Comparison of ENCODE assay signal across 8 cellular contexts in genomic region chr11:76861490-76861953, GRCh38. TPM values are rescaled to one million over a fixed set of nuclear protein-coding genes. Genes with fewer than 3 reads are reported as not detected.
DNase-seq lines count a peak whose midpoint lies in the region; ATAC-seq, FAIRE-seq and TF ChIP-seq lines count a peak whose summit lies in the region.

No MANE protein-coding gene starts in this region.

- FAIRE-seq in H54 (lab: Jason Lieb, UNC) = no peak

- peak overlapping the region; percentile 72 for H3K4me3 Mint-ChIP-seq in activated CD4-positive, alpha-beta T cell treated with anti-CD3 and anti-CD28 coated beads for 36 hours
- peak overlapping the region; percentile 89 for H3K4me3 Mint-ChIP-seq in activated CD4-positive, alpha-beta memory T cell treated with anti-CD3 and anti-CD28 coated beads, Interleukin-2, amount 10 ng/mL, durations not matched to agents 7 days and 5 days

- H3K27me3 ChIP-seq in hepatocyte (no peaks in the 10 kb centered on the region), spleen (replicated peaks in 1 of 7) (no peaks in the 10 kb centered on the region)

- CTCF ChIA-PET in activated CD4-positive, alpha-beta T cell treated with anti-CD3 and anti-CD28 coated beads for 36 hours (lab: Charles Lee) = no interaction called here
- CTCF ChIA-PET in activated CD4-positive, alpha-beta memory T cell treated with anti-CD3 and anti-CD28 coated beads, Interleukin-2, amount 10 ng/mL, durations not matched to agents 7 days and 5 days (lab: Charles Lee) = no interaction called here

- H3K9me2 ChIP-seq in hepatocyte (replicated peaks; ENCODE audit: insufficient read depth) = no peaks in the 10 kb centered on the region

- ATAC-seq in activated CD4-positive, alpha-beta T cell treated with anti-CD3 and anti-CD28 coated beads for 36 hours = no peak

- 26% methylated on average over 6 of the region's 6 CpGs for WGBS in hepatocyte (ENCODE audit: low lambda C conversion rate, missing lambda C conversion rate)
- 38 to 60% (median 45%) methylated on average over 6 of the region's 6 CpGs for WGBS in spleen, 5 donors

- H3K9me3 ChIP-seq in hepatocyte (ENCODE audit: low read depth) = no peaks in the 10 kb centered on the region
- no peaks in the 10 kb centered on the region for H3K9me3 ChIP-seq in spleen

- intact Hi-C loops in activated CD4-positive, alpha-beta T cell treated with anti-CD3 and anti-CD28 coated beads for 36 hours (cut with DNase I, micrococcal nuclease) = loop anchor here (2.0 kb wide), 5 partner anchors 57 to 627 kb away; partner anchors contain the start of genes GVQW3 (in 1 of the 2) and THAP12 (in 1 of the 2)
- intact Hi-C loops in spleen (cut with DNase I; ENCODE audit: low total_unique reads) = no loop called here

- peak overlapping the region; percentile 90 for H3K4me3 ChIP-seq in hepatocyte
- H3K4me3 ChIP-seq in spleen = peak overlapping the region; percentile 49 to 86 (median 60)

- H3K4me2 ChIP-seq in hepatocyte = peak overlapping the region; percentile 94

- no peaks in the 10 kb centered on the region for H3K27me3 Mint-ChIP-seq in activated CD4-positive, alpha-beta T cell treated with anti-CD3 and anti-CD28 coated beads for 36 hours
- no peaks in the 10 kb centered on the region for H3K27me3 Mint-ChIP-seq in activated CD4-positive, alpha-beta memory T cell treated with anti-CD3 and anti-CD28 coated beads, Interleukin-2, amount 10 ng/mL, durations not matched to agents 7 days and 5 days

- H3K4me1 Mint-ChIP-seq in activated CD4-positive, alpha-beta T cell treated with anti-CD3 and anti-CD28 coated beads for 36 hours = peaks cover 20% of the 10 kb centered on the region
- peaks cover 29% of the 10 kb centered on the region for H3K4me1 Mint-ChIP-seq in activated CD4-positive, alpha-beta memory T cell treated with anti-CD3 and anti-CD28 coated beads, Interleukin-2, amount 10 ng/mL, durations not matched to agents 7 days and 5 days

- H3K27ac ChIP-seq in hepatocyte (peak overlapping the region; percentile 94), spleen (peak overlapping the region in 7 of 8 donors; percentile 78 to 94 (median 88))

- DNase-seq in activated CD4-positive, alpha-beta T cell treated with anti-CD3 and anti-CD28 coated beads for 36 hours = peak; percentile 9
- DNase-seq in activated CD4-positive, alpha-beta T cell treated with anti-CD3 and anti-CD28 coated beads for 1 hour = no peak
- no peak for DNase-seq in activated CD4-positive, alpha-beta memory T cell treated with anti-CD3 and anti-CD28 coated beads, Interleukin-2, amount 10 ng/mL, durations not matched to agents 7 days and 5 days
- DNase-seq in hepatocyte (ENCODE audit: low spot score) = peak; percentile 16
- DNase-seq in spleen = no peak
- DNase-seq in H54 (ENCODE audit: insufficient read length, low spot score) = no peak
- DNase-seq in NCI-H1417 treated with DMSO at 0.1 percent for 48 hours (lab: John Stamatoyannopoulos, UW) = no peak
- no peak for DNase-seq in AG08396 (ENCODE audit: low spot score)

- H3K36me3 ChIP-seq in hepatocyte (replicated peaks; ENCODE audit: insufficient read depth, low read depth) (no peaks in the 10 kb centered on the region), spleen (no peaks in the 10 kb centered on the region)

- POLR2A ChIA-PET in activated CD4-positive, alpha-beta T cell treated with anti-CD3 and anti-CD28 coated beads for 36 hours (lab: Charles Lee) = no interaction called here
- POLR2A ChIA-PET in activated CD4-positive, alpha-beta memory T cell treated with anti-CD3 and anti-CD28 coated beads, Interleukin-2, amount 10 ng/mL, durations not matched to agents 7 days and 5 days (lab: Charles Lee) = interaction anchor here (1.2 kb wide), 1 partner anchor 10 kb away, joined by 4 read pairs; no protein-coding TSS in a partner anchor

- peak overlapping the region; percentile 97 for H2AFZ ChIP-seq in hepatocyte

- H3K79me2 ChIP-seq in hepatocyte = peaks cover 33% of the 10 kb centered on the region

- peak overlapping the region; percentile 60 for H3K27ac Mint-ChIP-seq in activated CD4-positive, alpha-beta T cell treated with anti-CD3 and anti-CD28 coated beads for 36 hours
- H3K27ac Mint-ChIP-seq in activated CD4-positive, alpha-beta memory T cell treated with anti-CD3 and anti-CD28 coated beads, Interleukin-2, amount 10 ng/mL, durations not matched to agents 7 days and 5 days = peak overlapping the region; percentile 50

- peaks cover 3% of the 10 kb centered on the region for H3K36me3 Mint-ChIP-seq in activated CD4-positive, alpha-beta T cell treated with anti-CD3 and anti-CD28 coated beads for 36 hours (ENCODE audit: low read depth)
- H3K36me3 Mint-ChIP-seq in activated CD4-positive, alpha-beta memory T cell treated with anti-CD3 and anti-CD28 coated beads, Interleukin-2, amount 10 ng/mL, durations not matched to agents 7 days and 5 days (ENCODE audit: low read depth) = peaks cover 7% of the 10 kb centered on the region

- TF ChIP-seq POLR2A in spleen (IDR thresholded peaks at IDR 0.05) (no peak), H54 (IDR thresholded peaks at IDR 0.05; ENCODE audit: low read depth, low read length) (no peak)

- H3K4me1 ChIP-seq in hepatocyte (ENCODE audit: insufficient read depth) = peaks cover 14% of the 10 kb centered on the region
- H3K4me1 ChIP-seq in spleen = peaks cover 6 to 73% (median 44%) of the 10 kb centered on the region in 6 donors

- TF ChIP-seq CTCF in hepatocyte (IDR thresholded peaks at IDR 0.05; ENCODE audit: poor library complexity) = no peak
- TF ChIP-seq CTCF in spleen (IDR thresholded peaks at IDR 0.05 in 8 of 11, conservative IDR thresholded peaks at IDR 0.05 in 3 of 11) = no peak

- no peaks in the 10 kb centered on the region for H3K9me3 Mint-ChIP-seq in activated CD4-positive, alpha-beta T cell treated with anti-CD3 and anti-CD28 coated beads for 36 hours (ENCODE audit: low read depth)
- no peaks in the 10 kb centered on the region for H3K9me3 Mint-ChIP-seq in activated CD4-positive, alpha-beta memory T cell treated with anti-CD3 and anti-CD28 coated beads, Interleukin-2, amount 10 ng/mL, durations not matched to agents 7 days and 5 days

- no peaks in the 10 kb centered on the region for H4K20me1 ChIP-seq in hepatocyte (ENCODE audit: insufficient read depth, poor library complexity, severe bottlenecking)

RNA-seq across cellular contexts. Expression of gene ACER3, which starts 0.8 kb away (rescaled TPM):
- 10 to 100 TPM in 1 of 2 experiments, 1 to 10 TPM in 1; 8.9 to 10.3 TPM for total RNA-seq in activated CD4-positive, alpha-beta T cell treated with anti-CD3 and anti-CD28 coated beads for 36 hours
- 10 to 100 TPM; 10.3 to 12.2 TPM for total RNA-seq in activated CD4-positive, alpha-beta memory T cell treated with anti-CD3 and anti-CD28 coated beads, Interleukin-2, amount 10 ng/mL, durations not matched to agents 7 days and 5 days
- total RNA-seq in hepatocyte = 17.1 and 28.5 TPM in 2 replicates
- polyA plus RNA-seq in hepatocyte = 14.9 and 18.3 TPM in 2 replicates
- 10 to 100 TPM; 24.8 to 52.2 (median 35.7) TPM for total RNA-seq in spleen
- polyA plus RNA-seq in spleen = 1 to 10 TPM; 2.9 to 3.7 (median 2.9) TPM

Comparison
In these comparisons a context has a peak if more than half of its experiments do, and no peak if none do; other contexts are left out.
1. DNase-seq: peak in activated CD4-positive, alpha-beta T cell treated with anti-CD3 and anti-CD28 coated beads for 36 hours (single experiment) and hepatocyte (single experiment); none in activated CD4-positive, alpha-beta T cell treated with anti-CD3 and anti-CD28 coated beads for 1 hour (single experiment), activated CD4-positive, alpha-beta memory T cell treated with anti-CD3 and anti-CD28 coated beads, Interleukin-2, amount 10 ng/mL, durations not matched to agents 7 days and 5 days (single experiment), spleen (single experiment), H54 (single experiment), NCI-H1417 treated with DMSO at 0.1 percent for 48 hours (single experiment) and AG08396 (single experiment).